In genomic region chr2:71500426-71501079, GRCh38 we compare ENCODE assay signal across 1 cellular context.
TF ChIP-seq lines count a peak whose summit lies in the region.

No MANE protein-coding gene starts in this region.

TF ChIP-seq in IMR-90, 13 proteins besides CTCF, POLR2A, EP300 and RAD21 (continued from another document):
- TF ChIP-seq ELK1 (IDR thresholded peaks at IDR 0.05; ENCODE audit: borderline replicate concordance, low read depth, low read length), result no peak
- no peak for TF ChIP-seq SMC3 (IDR thresholded peaks at IDR 0.05; ENCODE audit: low read depth, low read length)
- no peak for TF ChIP-seq RCOR1 (IDR thresholded peaks at IDR 0.05; ENCODE audit: insufficient replicate concordance, low read length)
- TF ChIP-seq MAFK (IDR thresholded peaks at IDR 0.05; ENCODE audit: low read depth, low read length), result no peak
- no peak for TF ChIP-seq RFX5 (IDR thresholded peaks at IDR 0.05; ENCODE audit: low read depth, low read length)
- no peak for TF ChIP-seq MAZ (IDR thresholded peaks at IDR 0.05; ENCODE audit: borderline replicate concordance, low read depth, low read length)
- no peak for TF ChIP-seq USF2 (IDR thresholded peaks at IDR 0.05; ENCODE audit: low read depth, low read length)
- no peak for TF ChIP-seq FOS (IDR thresholded peaks at IDR 0.05; ENCODE audit: low read depth, low read length)
- no peak for TF ChIP-seq CHD1 (IDR thresholded peaks at IDR 0.05; ENCODE audit: low read depth, low read length)
- TF ChIP-seq BHLHE40 (IDR thresholded peaks at IDR 0.05; ENCODE audit: low read depth, low read length), result no peak
- TF ChIP-seq CEBPB (IDR thresholded peaks at IDR 0.05; ENCODE audit: low read depth, low read length), result no peak
- TF ChIP-seq MXI1 (IDR thresholded peaks at IDR 0.05; ENCODE audit: borderline replicate concordance, low read depth, low read length), result no peak
TF ChIP-seq in IMR-90: peak in this region for 0.
